25 cellular contexts compared by ENCODE assay signal in genomic region chr10:118811675-118812392, GRCh38.
"Had no signal": no experiment of that assay in that cellular context is flagged by ENCODE, and none has a peak within 500 bp of the region (broad histone marks: within the 10 kb centered on the region; RNA-seq: fewer than 3 reads in every experiment).

No MANE protein-coding gene starts in this region.

- H3K27ac ChIP-seq: brain microvascular endothelial cell, cardiac muscle cell, SJCRH30, VCaP had no signal

- ATAC-seq: activated T-cell treated with anti-CD3 and anti-CD28 coated beads, Interleukin-2, amount 50 U/mL, for 72 hours; Panc1 had no signal

- H3K9ac ChIP-seq: SK-N-SH had no signal

- H3K4me2 ChIP-seq: SK-N-SH had no signal

- H3K36me3 ChIP-seq: brain microvascular endothelial cell, cardiac muscle cell, SJCRH30 had no signal

- H3K4me3 ChIP-seq: cardiac muscle cell, SJCRH30 had no signal

- H3K27me3 ChIP-seq: brain microvascular endothelial cell had no signal

- DNase-seq: activated CD4-positive, alpha-beta memory T cell treated with anti-CD3 and anti-CD28 coated beads for 36 hours; activated CD4-positive, alpha-beta T cell treated with anti-CD3 and anti-CD28 coated beads, Interleukin-2, amount 10 ng/mL, durations not matched to agents 7 days and 5 days; activated CD4-positive, CD25-positive, alpha-beta regulatory T cell; activated gamma-delta T cell treated with Interleukin-2 at 50 U/mL for 16 hours; activated naive CD4-positive, alpha-beta T cell treated with anti-CD3 and anti-CD28 coated beads, Interleukin-2, amount 10 ng/mL, durations not matched to agents 7 days and 5 days; activated naive CD8-positive, alpha-beta T cell treated with anti-CD3 and anti-CD28 coated beads for 36 hours; activated T-cell treated with anti-CD3 and anti-CD28 coated beads, Interleukin-2, amount 50 U/mL, for 72 hours; brain microvascular endothelial cell; NCI-H1048; NCI-H146; NCI-H187 treated with DMSO at 0.1 percent for 48 hours; NCI-H2081 treated with DMSO at 0.1 percent for 48 hours; NCI-H446 treated with DMSO at 0.1 percent for 48 hours; NCI-H526; NCI-H774; NK-92 treated with Interleukin-12 subunit alpha and Interleukin-12 subunit beta, amount 100 ng/mL, for 24 hours; OCI-M1; Right ventricle myocardium superior; RPMI8226; SJCRH30; SK-N-SH; T-helper 1 cell had no signal

- H3K9me3 ChIP-seq: SJCRH30, SK-N-SH had no signal
